In the genomic region with DNA sequence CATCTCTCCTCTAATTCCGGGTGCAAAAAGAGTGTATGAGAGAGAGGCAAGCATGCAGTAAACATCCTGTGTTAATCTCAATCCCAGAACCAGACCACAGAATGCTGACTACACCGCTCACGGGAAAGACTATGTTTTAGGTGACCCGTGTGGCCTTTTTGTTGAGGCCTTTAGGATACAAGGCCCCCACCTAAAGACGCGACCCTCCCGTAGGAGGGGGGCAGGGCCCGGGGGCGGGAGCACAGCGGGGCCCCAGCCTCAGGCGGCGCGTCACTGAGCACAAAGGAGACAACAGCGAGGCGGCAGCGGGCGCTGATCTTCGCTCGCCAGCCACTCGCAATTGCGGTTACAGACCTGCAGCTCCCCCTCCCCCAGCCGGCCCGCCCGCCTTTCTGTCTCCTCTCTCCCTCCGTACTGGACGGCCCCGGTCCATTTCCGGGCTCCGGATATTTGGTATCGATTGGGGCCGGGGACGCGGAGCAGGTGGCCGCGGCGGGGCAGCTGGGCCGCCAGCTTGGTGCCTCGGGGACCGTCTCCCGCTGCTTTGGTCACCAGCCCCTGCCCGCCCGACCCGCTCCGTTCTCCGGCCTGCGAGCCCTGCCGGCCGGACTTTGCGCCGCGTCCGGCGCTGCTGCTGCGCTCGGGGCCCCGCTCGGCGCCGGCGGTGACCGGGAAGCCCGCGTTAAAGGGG, we compare ENCODE assay signal across 1 cellular context.
TF ChIP-seq lines count a peak whose summit lies in the region.

A gene with protein sequence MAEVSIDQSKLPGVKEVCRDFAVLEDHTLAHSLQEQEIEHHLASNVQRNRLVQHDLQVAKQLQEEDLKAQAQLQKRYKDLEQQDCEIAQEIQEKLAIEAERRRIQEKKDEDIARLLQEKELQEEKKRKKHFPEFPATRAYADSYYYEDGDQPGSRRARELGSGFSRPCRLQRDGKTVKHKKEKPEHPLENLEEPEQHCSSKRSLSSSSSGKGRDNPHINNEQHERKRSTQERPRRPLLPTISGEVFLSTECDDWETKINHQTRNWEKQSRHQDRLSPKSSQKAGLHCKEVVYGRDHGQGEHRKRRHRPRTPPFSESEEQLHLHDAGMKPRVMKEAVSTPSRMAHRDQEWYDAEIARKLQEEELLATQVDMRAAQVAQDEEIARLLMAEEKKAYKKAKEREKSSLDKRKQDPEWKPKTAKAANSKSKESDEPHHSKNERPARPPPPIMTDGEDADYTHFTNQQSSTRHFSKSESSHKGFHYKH (plus strand): TSS at position 432 of the 691 bp plus-strand sequence. CDS start 281 bp downstream, outside the sequence.

TF ChIP-seq in HepG2, 621 proteins besides CTCF, POLR2A, EP300 and RAD21 (continued from another document and continues in another):
- TF ChIP-seq, protein P1, sequence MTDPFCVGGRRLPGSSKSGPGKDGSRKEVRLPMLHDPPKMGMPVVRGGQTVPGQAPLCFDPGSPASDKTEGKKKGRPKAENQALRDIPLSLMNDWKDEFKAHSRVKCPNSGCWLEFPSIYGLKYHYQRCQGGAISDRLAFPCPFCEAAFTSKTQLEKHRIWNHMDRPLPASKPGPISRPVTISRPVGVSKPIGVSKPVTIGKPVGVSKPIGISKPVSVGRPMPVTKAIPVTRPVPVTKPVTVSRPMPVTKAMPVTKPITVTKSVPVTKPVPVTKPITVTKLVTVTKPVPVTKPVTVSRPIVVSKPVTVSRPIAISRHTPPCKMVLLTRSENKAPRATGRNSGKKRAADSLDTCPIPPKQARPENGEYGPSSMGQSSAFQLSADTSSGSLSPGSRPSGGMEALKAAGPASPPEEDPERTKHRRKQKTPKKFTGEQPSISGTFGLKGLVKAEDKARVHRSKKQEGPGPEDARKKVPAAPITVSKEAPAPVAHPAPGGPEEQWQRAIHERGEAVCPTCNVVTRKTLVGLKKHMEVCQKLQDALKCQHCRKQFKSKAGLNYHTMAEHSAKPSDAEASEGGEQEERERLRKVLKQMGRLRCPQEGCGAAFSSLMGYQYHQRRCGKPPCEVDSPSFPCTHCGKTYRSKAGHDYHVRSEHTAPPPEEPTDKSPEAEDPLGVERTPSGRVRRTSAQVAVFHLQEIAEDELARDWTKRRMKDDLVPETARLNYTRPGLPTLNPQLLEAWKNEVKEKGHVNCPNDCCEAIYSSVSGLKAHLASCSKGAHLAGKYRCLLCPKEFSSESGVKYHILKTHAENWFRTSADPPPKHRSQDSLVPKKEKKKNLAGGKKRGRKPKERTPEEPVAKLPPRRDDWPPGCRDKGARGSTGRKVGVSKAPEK (CRISPR knock-in tag; IDR thresholded peaks at IDR 0.05; ENCODE audit: borderline replicate concordance), result peak; percentile 33; the same call in 1 of the 2 replicates
- TF ChIP-seq, protein P2, sequence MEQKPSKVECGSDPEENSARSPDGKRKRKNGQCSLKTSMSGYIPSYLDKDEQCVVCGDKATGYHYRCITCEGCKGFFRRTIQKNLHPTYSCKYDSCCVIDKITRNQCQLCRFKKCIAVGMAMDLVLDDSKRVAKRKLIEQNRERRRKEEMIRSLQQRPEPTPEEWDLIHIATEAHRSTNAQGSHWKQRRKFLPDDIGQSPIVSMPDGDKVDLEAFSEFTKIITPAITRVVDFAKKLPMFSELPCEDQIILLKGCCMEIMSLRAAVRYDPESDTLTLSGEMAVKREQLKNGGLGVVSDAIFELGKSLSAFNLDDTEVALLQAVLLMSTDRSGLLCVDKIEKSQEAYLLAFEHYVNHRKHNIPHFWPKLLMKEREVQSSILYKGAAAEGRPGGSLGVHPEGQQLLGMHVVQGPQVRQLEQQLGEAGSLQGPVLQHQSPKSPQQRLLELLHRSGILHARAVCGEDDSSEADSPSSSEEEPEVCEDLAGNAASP (CRISPR knock-in tag; IDR thresholded peaks at IDR 0.05; ENCODE audit: borderline replicate concordance), result peak; percentile 56; the same call in 1 of the 2 replicates
- peak; percentile 92 for TF ChIP-seq ELF1 (CRISPR knock-in tag; IDR thresholded peaks at IDR 0.05)
- peak; percentile 74 for TF ChIP-seq AGO2 (optimal IDR thresholded peaks at IDR 0.05; ENCODE audit: low read depth, low read length)
- TF ChIP-seq PRPF4 (IDR thresholded peaks at IDR 0.05; ENCODE audit: low read depth, low read length, poor library complexity, severe bottlenecking), result no peak
- no peak for TF ChIP-seq ZNF558 (CRISPR knock-in tag; IDR thresholded peaks at IDR 0.05; ENCODE audit: borderline replicate concordance)
- no peak for TF ChIP-seq BHLHE40 (IDR thresholded peaks at IDR 0.05; ENCODE audit: low read length)
- TF ChIP-seq ZZZ3 (CRISPR knock-in tag; IDR thresholded peaks at IDR 0.05; ENCODE audit: borderline replicate concordance), result no peak
- TF ChIP-seq, protein P3, sequence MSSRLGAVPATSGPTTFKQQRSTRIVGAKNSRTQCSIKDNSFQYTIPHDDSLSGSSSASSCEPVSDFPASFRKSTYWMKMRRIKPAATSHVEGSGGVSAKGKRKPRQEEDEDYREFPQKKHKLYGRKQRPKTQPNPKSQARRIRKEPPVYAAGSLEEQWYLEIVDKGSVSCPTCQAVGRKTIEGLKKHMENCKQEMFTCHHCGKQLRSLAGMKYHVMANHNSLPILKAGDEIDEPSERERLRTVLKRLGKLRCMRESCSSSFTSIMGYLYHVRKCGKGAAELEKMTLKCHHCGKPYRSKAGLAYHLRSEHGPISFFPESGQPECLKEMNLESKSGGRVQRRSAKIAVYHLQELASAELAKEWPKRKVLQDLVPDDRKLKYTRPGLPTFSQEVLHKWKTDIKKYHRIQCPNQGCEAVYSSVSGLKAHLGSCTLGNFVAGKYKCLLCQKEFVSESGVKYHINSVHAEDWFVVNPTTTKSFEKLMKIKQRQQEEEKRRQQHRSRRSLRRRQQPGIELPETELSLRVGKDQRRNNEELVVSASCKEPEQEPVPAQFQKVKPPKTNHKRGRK (CRISPR knock-in tag; IDR thresholded peaks at IDR 0.05), result no peak
- peak; percentile 90 for TF ChIP-seq MED8 (CRISPR knock-in tag; IDR thresholded peaks at IDR 0.05; ENCODE audit: insufficient replicate concordance)
- TF ChIP-seq TMF1 (CRISPR knock-in tag; IDR thresholded peaks at IDR 0.05; ENCODE audit: low read depth), result peak; percentile 61; the same call in 1 of the 2 replicates
- no peak for TF ChIP-seq TAF15 (IDR thresholded peaks at IDR 0.05; ENCODE audit: low read depth, low read length, poor library complexity, severe bottlenecking)
- no peak for TF ChIP-seq SMAD9 (CRISPR knock-in tag; IDR thresholded peaks at IDR 0.05)
- TF ChIP-seq ESRRA (CRISPR knock-in tag; IDR thresholded peaks at IDR 0.05; ENCODE audit: low read depth), result peak; percentile 59; the same call in 1 of the 2 replicates
- TF ChIP-seq, protein P4, sequence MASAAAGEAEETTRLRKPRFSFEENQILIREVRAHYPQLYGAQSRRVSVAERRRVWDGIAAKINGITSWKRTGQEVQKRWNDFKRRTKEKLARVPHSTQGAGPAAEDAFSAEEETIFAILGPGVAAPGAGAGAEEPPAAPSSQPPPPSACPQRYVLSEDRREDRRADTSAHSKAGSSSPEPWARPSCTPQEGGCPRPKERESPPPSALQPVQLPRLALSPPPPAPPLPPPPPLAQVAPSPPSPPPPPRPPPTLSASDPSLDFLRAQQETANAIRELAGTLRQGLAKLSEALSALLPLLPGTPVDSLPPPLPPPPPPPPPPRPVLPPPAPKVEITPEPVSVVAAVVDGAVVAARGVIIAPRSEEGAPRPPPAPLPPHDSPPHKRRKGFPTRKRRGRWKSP (CRISPR knock-in tag; IDR thresholded peaks at IDR 0.05), result peak; percentile 97
- no peak; the same call in 1 of the 2 replicates for TF ChIP-seq HOXA5 (CRISPR knock-in tag; IDR thresholded peaks at IDR 0.05)
- no peak for TF ChIP-seq MATR3 (CRISPR knock-in tag; IDR thresholded peaks at IDR 0.05)
- peak; percentile 44; the same call in 1 of the 2 replicates for TF ChIP-seq KDM4B (CRISPR knock-in tag; IDR thresholded peaks at IDR 0.05)
- TF ChIP-seq, protein P5, sequence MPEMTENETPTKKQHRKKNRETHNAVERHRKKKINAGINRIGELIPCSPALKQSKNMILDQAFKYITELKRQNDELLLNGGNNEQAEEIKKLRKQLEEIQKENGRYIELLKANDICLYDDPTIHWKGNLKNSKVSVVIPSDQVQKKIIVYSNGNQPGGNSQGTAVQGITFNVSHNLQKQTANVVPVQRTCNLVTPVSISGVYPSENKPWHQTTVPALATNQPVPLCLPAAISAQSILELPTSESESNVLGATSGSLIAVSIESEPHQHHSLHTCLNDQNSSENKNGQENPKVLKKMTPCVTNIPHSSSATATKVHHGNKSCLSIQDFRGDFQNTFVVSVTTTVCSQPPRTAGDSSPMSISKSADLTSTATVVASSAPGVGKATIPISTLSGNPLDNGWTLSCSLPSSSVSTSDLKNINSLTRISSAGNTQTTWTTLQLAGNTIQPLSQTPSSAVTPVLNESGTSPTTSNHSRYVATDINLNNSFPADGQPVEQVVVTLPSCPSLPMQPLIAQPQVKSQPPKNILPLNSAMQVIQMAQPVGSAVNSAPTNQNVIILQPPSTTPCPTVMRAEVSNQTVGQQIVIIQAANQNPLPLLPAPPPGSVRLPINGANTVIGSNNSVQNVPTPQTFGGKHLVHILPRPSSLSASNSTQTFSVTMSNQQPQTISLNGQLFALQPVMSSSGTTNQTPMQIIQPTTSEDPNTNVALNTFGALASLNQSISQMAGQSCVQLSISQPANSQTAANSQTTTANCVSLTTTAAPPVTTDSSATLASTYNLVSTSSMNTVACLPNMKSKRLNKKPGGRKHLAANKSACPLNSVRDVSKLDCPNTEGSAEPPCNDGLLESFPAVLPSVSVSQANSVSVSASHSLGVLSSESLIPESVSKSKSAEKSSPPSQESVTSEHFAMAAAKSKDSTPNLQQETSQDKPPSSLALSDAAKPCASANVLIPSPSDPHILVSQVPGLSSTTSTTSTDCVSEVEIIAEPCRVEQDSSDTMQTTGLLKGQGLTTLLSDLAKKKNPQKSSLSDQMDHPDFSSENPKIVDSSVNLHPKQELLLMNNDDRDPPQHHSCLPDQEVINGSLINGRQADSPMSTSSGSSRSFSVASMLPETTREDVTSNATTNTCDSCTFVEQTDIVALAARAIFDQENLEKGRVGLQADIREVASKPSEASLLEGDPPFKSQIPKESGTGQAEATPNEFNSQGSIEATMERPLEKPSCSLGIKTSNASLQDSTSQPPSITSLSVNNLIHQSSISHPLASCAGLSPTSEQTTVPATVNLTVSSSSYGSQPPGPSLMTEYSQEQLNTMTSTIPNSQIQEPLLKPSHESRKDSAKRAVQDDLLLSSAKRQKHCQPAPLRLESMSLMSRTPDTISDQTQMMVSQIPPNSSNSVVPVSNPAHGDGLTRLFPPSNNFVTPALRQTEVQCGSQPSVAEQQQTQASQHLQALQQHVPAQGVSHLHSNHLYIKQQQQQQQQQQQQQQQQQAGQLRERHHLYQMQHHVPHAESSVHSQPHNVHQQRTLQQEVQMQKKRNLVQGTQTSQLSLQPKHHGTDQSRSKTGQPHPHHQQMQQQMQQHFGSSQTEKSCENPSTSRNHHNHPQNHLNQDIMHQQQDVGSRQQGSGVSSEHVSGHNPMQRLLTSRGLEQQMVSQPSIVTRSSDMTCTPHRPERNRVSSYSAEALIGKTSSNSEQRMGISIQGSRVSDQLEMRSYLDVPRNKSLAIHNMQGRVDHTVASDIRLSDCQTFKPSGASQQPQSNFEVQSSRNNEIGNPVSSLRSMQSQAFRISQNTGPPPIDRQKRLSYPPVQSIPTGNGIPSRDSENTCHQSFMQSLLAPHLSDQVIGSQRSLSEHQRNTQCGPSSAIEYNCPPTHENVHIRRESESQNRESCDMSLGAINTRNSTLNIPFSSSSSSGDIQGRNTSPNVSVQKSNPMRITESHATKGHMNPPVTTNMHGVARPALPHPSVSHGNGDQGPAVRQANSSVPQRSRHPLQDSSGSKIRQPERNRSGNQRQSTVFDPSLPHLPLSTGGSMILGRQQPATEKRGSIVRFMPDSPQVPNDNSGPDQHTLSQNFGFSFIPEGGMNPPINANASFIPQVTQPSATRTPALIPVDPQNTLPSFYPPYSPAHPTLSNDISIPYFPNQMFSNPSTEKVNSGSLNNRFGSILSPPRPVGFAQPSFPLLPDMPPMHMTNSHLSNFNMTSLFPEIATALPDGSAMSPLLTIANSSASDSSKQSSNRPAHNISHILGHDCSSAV (CRISPR knock-in tag; IDR thresholded peaks at IDR 0.05; ENCODE audit: borderline replicate concordance), result no peak
- TF ChIP-seq ZNF34 (CRISPR knock-in tag; IDR thresholded peaks at IDR 0.05; ENCODE audit: borderline replicate concordance), result 0 out of 2 replicates have a peak, but pooled peaks have one; percentile 63
- TF ChIP-seq MZF1 (CRISPR knock-in tag; IDR thresholded peaks at IDR 0.05; ENCODE audit: borderline replicate concordance), result no peak
- TF ChIP-seq, protein P6, sequence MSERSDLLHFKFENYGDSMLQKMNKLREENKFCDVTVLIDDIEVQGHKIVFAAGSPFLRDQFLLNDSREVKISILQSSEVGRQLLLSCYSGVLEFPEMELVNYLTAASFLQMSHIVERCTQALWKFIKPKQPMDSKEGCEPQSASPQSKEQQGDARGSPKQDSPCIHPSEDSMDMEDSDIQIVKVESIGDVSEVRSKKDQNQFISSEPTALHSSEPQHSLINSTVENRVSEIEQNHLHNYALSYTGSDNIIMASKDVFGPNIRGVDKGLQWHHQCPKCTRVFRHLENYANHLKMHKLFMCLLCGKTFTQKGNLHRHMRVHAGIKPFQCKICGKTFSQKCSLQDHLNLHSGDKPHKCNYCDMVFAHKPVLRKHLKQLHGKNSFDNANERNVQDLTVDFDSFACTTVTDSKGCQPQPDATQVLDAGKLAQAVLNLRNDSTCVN (CRISPR knock-in tag; IDR thresholded peaks at IDR 0.05; ENCODE audit: borderline replicate concordance), result peak; percentile 24; the same call in 1 of the 2 replicates
- TF ChIP-seq NRL (CRISPR knock-in tag; IDR thresholded peaks at IDR 0.05; ENCODE audit: borderline replicate concordance), result no peak
- TF ChIP-seq SP1 (IDR thresholded peaks at IDR 0.05), result no peak
- no peak for TF ChIP-seq SP1 (CRISPR knock-in tag; IDR thresholded peaks at IDR 0.05)
- no peak for TF ChIP-seq ZNF713 (CRISPR knock-in tag; IDR thresholded peaks at IDR 0.05)
- no peak for TF ChIP-seq KDM5A (IDR thresholded peaks at IDR 0.05; ENCODE audit: borderline replicate concordance, low read length)
- TF ChIP-seq NFIC (IDR thresholded peaks at IDR 0.05; ENCODE audit: low read length), result no peak
- TF ChIP-seq MIER3 (CRISPR knock-in tag; IDR thresholded peaks at IDR 0.05; ENCODE audit: borderline replicate concordance), result 0 out of 2 replicates have a peak, but pooled peaks have one; percentile 27
- TF ChIP-seq, protein P7, sequence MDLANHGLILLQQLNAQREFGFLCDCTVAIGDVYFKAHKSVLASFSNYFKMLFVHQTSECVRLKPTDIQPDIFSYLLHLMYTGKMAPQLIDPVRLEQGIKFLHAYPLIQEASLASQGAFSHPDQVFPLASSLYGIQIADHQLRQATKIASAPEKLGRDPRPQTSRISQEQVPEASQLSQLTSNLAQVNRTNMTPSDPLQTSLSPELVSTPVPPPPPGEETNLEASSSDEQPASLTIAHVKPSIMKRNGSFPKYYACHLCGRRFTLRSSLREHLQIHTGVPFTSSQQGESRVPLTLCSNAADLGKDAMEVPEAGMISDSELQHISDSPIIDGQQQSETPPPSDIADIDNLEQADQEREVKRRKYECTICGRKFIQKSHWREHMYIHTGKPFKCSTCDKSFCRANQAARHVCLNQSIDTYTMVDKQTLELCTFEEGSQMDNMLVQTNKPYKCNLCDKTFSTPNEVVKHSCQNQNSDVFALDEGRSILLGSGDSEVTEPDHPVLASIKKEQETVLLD (CRISPR knock-in tag; IDR thresholded peaks at IDR 0.05; ENCODE audit: low read depth), result peak; percentile 86; the same call in 1 of the 2 replicates
- no peak for TF ChIP-seq PAF1 (CRISPR knock-in tag; IDR thresholded peaks at IDR 0.05)
- TF ChIP-seq, protein P8, sequence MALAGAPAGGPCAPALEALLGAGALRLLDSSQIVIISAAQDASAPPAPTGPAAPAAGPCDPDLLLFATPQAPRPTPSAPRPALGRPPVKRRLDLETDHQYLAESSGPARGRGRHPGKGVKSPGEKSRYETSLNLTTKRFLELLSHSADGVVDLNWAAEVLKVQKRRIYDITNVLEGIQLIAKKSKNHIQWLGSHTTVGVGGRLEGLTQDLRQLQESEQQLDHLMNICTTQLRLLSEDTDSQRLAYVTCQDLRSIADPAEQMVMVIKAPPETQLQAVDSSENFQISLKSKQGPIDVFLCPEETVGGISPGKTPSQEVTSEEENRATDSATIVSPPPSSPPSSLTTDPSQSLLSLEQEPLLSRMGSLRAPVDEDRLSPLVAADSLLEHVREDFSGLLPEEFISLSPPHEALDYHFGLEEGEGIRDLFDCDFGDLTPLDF (CRISPR knock-in tag; IDR thresholded peaks at IDR 0.05), result no peak
